In the genomic region with DNA sequence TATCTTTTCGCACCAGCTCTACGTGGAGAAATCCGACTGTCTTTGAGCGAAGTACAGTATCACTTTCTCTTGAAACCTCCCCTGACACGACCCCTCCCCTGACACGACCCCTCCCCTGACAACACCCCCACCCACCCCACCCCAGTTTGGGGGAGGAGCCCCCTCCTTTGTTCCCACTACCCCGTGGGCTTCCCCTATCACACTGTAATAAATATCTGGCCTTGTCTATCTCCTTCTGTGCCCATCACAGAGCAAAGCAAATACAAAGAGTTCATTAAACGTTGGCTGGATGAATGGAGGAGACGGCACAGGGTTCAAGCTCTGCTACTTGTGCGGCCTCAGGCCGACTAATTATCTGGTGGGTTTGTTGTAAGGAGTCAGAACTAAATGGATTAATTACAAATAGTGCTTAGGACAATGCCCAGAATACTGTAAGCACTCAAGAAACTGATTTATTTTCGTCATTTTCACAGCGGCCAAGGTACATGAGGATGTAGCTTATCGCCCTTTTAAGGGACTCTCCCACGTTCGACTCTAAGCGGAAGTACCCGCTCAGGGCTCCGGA, we compare ENCODE assay signal across 9 cellular contexts. TPM values are rescaled to one million over a fixed set of nuclear protein-coding genes. Genes with fewer than 3 reads are reported as not detected.
A peak's percentile ranks its signal among the peaks of the same experiment; 100 is the strongest.
DNase-seq lines count a peak whose midpoint lies in the region; ATAC-seq, FAIRE-seq and TF ChIP-seq lines count a peak whose summit lies in the region.
"Had no signal": no experiment of that assay in that cellular context is flagged by ENCODE, and none has a peak within 500 bp of the region (broad histone marks: within the 10 kb centered on the region; RNA-seq: fewer than 3 reads in every experiment).

No MANE protein-coding gene starts in this region.

- H3F3A ChIP-seq in DOHH2 (ENCODE audit: control insufficient read depth, insufficient read depth): peaks cover 11% of the 10 kb centered on the region

- WGBS in right lobe of liver (ENCODE audit: insufficient coverage, low coverage, low lambda C conversion rate, missing lambda C conversion rate): 2% methylated on average over 19 of the region's 19 CpGs
- 5 to 10% methylated on average over 2 to 19 of the region's 19 CpGs for WGBS in transverse colon (ENCODE audit: low coverage in 1 of 2), 2 donors

- H3K4me1 Mint-ChIP-seq in astrocyte (ENCODE audit: low read depth, unreplicated experiment): peaks cover 7% of the 10 kb centered on the region

- TF ChIP-seq POLR2A in right lobe of liver (IDR thresholded peaks at IDR 0.05): no peak
- TF ChIP-seq POLR2A in transverse colon (IDR thresholded peaks at IDR 0.05): no peak

- H4K20me1 ChIP-seq in DOHH2 (ENCODE audit: control insufficient read depth, insufficient read depth, low read depth, low read length): no peaks in the 10 kb centered on the region
- H4K20me1 ChIP-seq in astrocyte (ENCODE audit: insufficient read depth, low read length): peaks cover 9% of the 10 kb centered on the region

- no peaks in the 10 kb centered on the region for H3K9me2 ChIP-seq in DOHH2 (replicated peaks; ENCODE audit: control insufficient read depth, low read length)

- H3K4me2 ChIP-seq in DOHH2 (ENCODE audit: low read length): peak overlapping the region; percentile 95
- H3K4me2 ChIP-seq in astrocyte (ENCODE audit: low read length): peak overlapping the region; percentile 100

- intact Hi-C loops in right lobe of liver (cut with DNase I): no loop called here
- intact Hi-C loops in transverse colon (cut with DNase I; ENCODE audit: low total_unique reads): no loop called here

- H3K27me3 Mint-ChIP-seq in astrocyte (ENCODE audit: low read depth, unreplicated experiment): no peaks in the 10 kb centered on the region

- no peaks in the 10 kb centered on the region for H3K9me3 ChIP-seq in DOHH2 (ENCODE audit: control insufficient read depth, insufficient read depth, low read length)
- no peaks in the 10 kb centered on the region for H3K9me3 ChIP-seq in astrocyte (ENCODE audit: insufficient read depth, low read depth, low read length)
- no peaks in the 10 kb centered on the region for H3K9me3 ChIP-seq in right lobe of liver
- no peaks in the 10 kb centered on the region for H3K9me3 ChIP-seq in transverse colon

- H3K9ac ChIP-seq in astrocyte (ENCODE audit: low read length): peak overlapping the region; percentile 95

- FAIRE-seq in astrocyte (lab: Jason Lieb, UNC): peak; percentile 71

- no peaks in the 10 kb centered on the region for H3K36me3 Mint-ChIP-seq in astrocyte (ENCODE audit: low read depth, unreplicated experiment)

- peaks cover 31% of the 10 kb centered on the region for H3K36me3 ChIP-seq in DOHH2 (ENCODE audit: control insufficient read depth, low read length)
- no peaks in the 10 kb centered on the region for H3K36me3 ChIP-seq in astrocyte (ENCODE audit: insufficient read depth, low read length)
- H3K36me3 ChIP-seq in right lobe of liver: no peaks in the 10 kb centered on the region
- H3K36me3 ChIP-seq in transverse colon: no peaks in the 10 kb centered on the region

- peaks cover 37% of the 10 kb centered on the region for H3K79me2 ChIP-seq in DOHH2 (ENCODE audit: control insufficient read depth, low read length)
- peaks cover 34% of the 10 kb centered on the region for H3K79me2 ChIP-seq in astrocyte (ENCODE audit: insufficient read depth, low read length)

- H3K27me3 ChIP-seq in DOHH2 (ENCODE audit: control insufficient read depth, low read length): 0 out of 2 replicates have a peak, but pooled peaks cover 3% of the 10 kb centered on the region
- peaks cover 3% of the 10 kb centered on the region for H3K27me3 ChIP-seq in astrocyte (ENCODE audit: insufficient read depth, low read length)
- H3K27me3 ChIP-seq in right lobe of liver: no peaks in the 10 kb centered on the region
- no peaks in the 10 kb centered on the region for H3K27me3 ChIP-seq in transverse colon

- H3K9me3 Mint-ChIP-seq in astrocyte (ENCODE audit: unreplicated experiment): no peaks in the 10 kb centered on the region

- DNase-seq in astrocyte (ENCODE audit: low read depth) (no peak), right lobe of liver (no peak), transverse colon (peak; percentile 30), NCI-H187 treated with DMSO at 0.1 percent for 48 hours (lab: John Stamatoyannopoulos, UW) (no peak), NCI-H2196 (lab: John Stamatoyannopoulos, UW; ENCODE audit: unreplicated experiment) (no peak), EL (no peak)

- peak overlapping the region; percentile 88 for H3K4me3 Mint-ChIP-seq in astrocyte (ENCODE audit: unreplicated experiment)

- no peak for TF ChIP-seq EP300 in transverse colon (IDR thresholded peaks at IDR 0.05; ENCODE audit: low read depth)

- peak overlapping the region; percentile 97 for H3K27ac Mint-ChIP-seq in astrocyte (ENCODE audit: unreplicated experiment)

- peak; percentile 4 for ATAC-seq in HG03378 (IDR thresholded peaks at IDR 0.05; ENCODE audit: unreplicated experiment)
- peak in 2 of 4 donors; percentile 1 to 7 for ATAC-seq in right lobe of liver

- TF ChIP-seq CTCF in DOHH2 (IDR thresholded peaks at IDR 0.05; ENCODE audit: low read depth, low read length, poor library complexity, severe bottlenecking) (no peak), astrocyte (IDR thresholded peaks at IDR 0.05; ENCODE audit: insufficient read depth, low read depth, low read length) (no peak), right lobe of liver (IDR thresholded peaks at IDR 0.05) (no peak), transverse colon (IDR thresholded peaks at IDR 0.05) (no peak)

- H3K4me1 ChIP-seq in DOHH2 (ENCODE audit: control insufficient read depth, low read length) (peaks cover 42% of the 10 kb centered on the region), astrocyte (ENCODE audit: insufficient read depth, low read length) (peaks cover 16% of the 10 kb centered on the region), right lobe of liver (peaks cover 0 to 22% (median 2%) of the 10 kb centered on the region in 4 donors), transverse colon (peaks cover 5 to 44% (median 34%) of the 10 kb centered on the region in 4 donors)

- H3K27ac ChIP-seq in DOHH2 (ENCODE audit: low read depth, low read length): peak overlapping the region; percentile 95
- H3K27ac ChIP-seq in astrocyte (ENCODE audit: low read depth, low read length): peak overlapping the region; percentile 96
- H3K27ac ChIP-seq in right lobe of liver: peak overlapping the region; percentile 84 to 89 (median 88)
- peak overlapping the region; percentile 91 to 97 (median 94) for H3K27ac ChIP-seq in transverse colon

- peak overlapping the region; percentile 88 for H2AFZ ChIP-seq in astrocyte (ENCODE audit: low read depth, low read length)

- H3K4me3 ChIP-seq in DOHH2 (ENCODE audit: low read length) (peak overlapping the region; percentile 98), astrocyte (ENCODE audit: insufficient read depth, low read depth, low read length) (peak overlapping the region; percentile 91), right lobe of liver (peak overlapping the region; percentile 86 to 97 (median 90)), transverse colon (peak overlapping the region; percentile 62 to 94 (median 88))

- in situ Hi-C loops in transverse colon (cut with MboI; ENCODE audit: low pct_ligation_motif_present in 1 of 4, low pct_unique_long_range_greater_than_20kb in 1 of 4, low sequenced_read_pairs in 3 of 4): no loop called here

RNA-seq across cellular contexts. Expression of a gene that starts 0.6 kb away (rescaled TPM):
- total RNA-seq in astrocyte: 39.9 and 43.1 TPM in 2 replicates
- total RNA-seq in right lobe of liver: 10 to 100 TPM; 18.4 to 27.3 (median 24.1) TPM
- 100 to 1,000 TPM in 1 of 4 donors, 10 to 100 TPM in 3; 60.1 to 142 (median 73.8) TPM for total RNA-seq in transverse colon

RNA-seq across cellular contexts. Expression of a gene that starts 28.1 kb away (rescaled TPM):
- total RNA-seq in astrocyte: not detected in 2 replicates
- under 1 TPM in 1 of 6 experiments, not detected in 5; 0.64 TPM for total RNA-seq in right lobe of liver
- total RNA-seq in transverse colon: 10 to 100 TPM in 2 of 4 donors, 1 to 10 TPM in 1, not detected in 1; 1.3 to 43.4 (median 17.2) TPM
- total RNA-seq: SK-MEL-5 had no signal

RNA-seq across cellular contexts. Expression of a gene that starts 31.5 kb away (rescaled TPM):
- total RNA-seq in astrocyte (26.5 and 31.6 TPM in 2 replicates), right lobe of liver (1 to 10 TPM; 1.6 to 4.8 (median 2.8) TPM), transverse colon (100 to 1,000 TPM in 2 of 4 donors, 10 to 100 TPM in 2; 53.1 to 158 (median 84.7) TPM)

RNA-seq across cellular contexts. Expression of a gene that starts 47.7 kb away (rescaled TPM):
- 106 and 109 TPM in 2 replicates for total RNA-seq in astrocyte
- 100 to 1,000 TPM in 1 of 6 experiments, 10 to 100 TPM in 5; 29.2 to 117 (median 68.0) TPM for total RNA-seq in right lobe of liver
- total RNA-seq in transverse colon: 10 to 100 TPM; 27.3 to 52.9 (median 28.9) TPM

RNA-seq across cellular contexts. Expression of a gene that starts 50.5 kb away (rescaled TPM):
- total RNA-seq in astrocyte (18.9 and 22.4 TPM in 2 replicates), right lobe of liver (10 to 100 TPM; 15.7 to 63.4 (median 34.4) TPM), transverse colon (100 to 1,000 TPM in 1 of 4 donors, 10 to 100 TPM in 3; 28.9 to 126 (median 50.7) TPM)
